In genomic region chr2:42928692-42929576, GRCh38 we compare ENCODE assay signal across 8 cellular contexts.
DNase-seq lines count a peak whose midpoint lies in the region; ATAC-seq and TF ChIP-seq lines count a peak whose summit lies in the region.

No MANE protein-coding gene starts in this region.

- peak overlapping the region; percentile 29 for H3K27ac ChIP-seq in SJCRH30

- intact Hi-C loops in activated CD4-positive, alpha-beta T cell treated with anti-CD3 and anti-CD28 coated beads, Interleukin-2, amount 10 ng/mL, durations not matched to agents 24 days and 14 days (cut with micrococcal nuclease): loop anchor here (10.0 kb wide), 1 partner anchor 74 kb away; no protein-coding TSS in a partner anchor

- peak overlapping the region; percentile 56 for H3K9ac ChIP-seq in skeletal muscle satellite cell (ENCODE audit: low read depth, low read length)

- peak overlapping the region; percentile 49 for H3K4me3 Mint-ChIP-seq in glutamatergic neuron (ENCODE audit: unreplicated experiment)
- no peak overlapping the region for H3K4me3 Mint-ChIP-seq in activated CD4-positive, alpha-beta T cell treated with anti-CD3 and anti-CD28 coated beads, Interleukin-2, amount 10 ng/mL, durations not matched to agents 24 days and 14 days

- no peak for ATAC-seq in activated naive CD4-positive, alpha-beta T cell treated with anti-CD3 and anti-CD28 coated beads, Interleukin-2, amount 50 U/mL, for 72 hours

- no peaks in the 10 kb centered on the region for H3K36me3 ChIP-seq in SJCRH30
- no peaks in the 10 kb centered on the region for H3K36me3 ChIP-seq in skeletal muscle satellite cell (ENCODE audit: insufficient read depth, low read length)

- H3K4me1 Mint-ChIP-seq in glutamatergic neuron (ENCODE audit: low read depth, unreplicated experiment): peaks cover 45% of the 10 kb centered on the region
- no peaks in the 10 kb centered on the region for H3K4me1 Mint-ChIP-seq in activated CD4-positive, alpha-beta T cell treated with anti-CD3 and anti-CD28 coated beads, Interleukin-2, amount 10 ng/mL, durations not matched to agents 24 days and 14 days

- H3K36me3 Mint-ChIP-seq in glutamatergic neuron (ENCODE audit: unreplicated experiment): no peaks in the 10 kb centered on the region
- H3K36me3 Mint-ChIP-seq in activated CD4-positive, alpha-beta T cell treated with anti-CD3 and anti-CD28 coated beads, Interleukin-2, amount 10 ng/mL, durations not matched to agents 24 days and 14 days (ENCODE audit: low read depth): no peaks in the 10 kb centered on the region
- H3K36me3 Mint-ChIP-seq in activated naive CD4-positive, alpha-beta T cell treated with anti-CD3 and anti-CD28 coated beads, Interleukin-2, amount 50 U/mL, for 72 hours: no peaks in the 10 kb centered on the region

- peak; percentile 59 for TF ChIP-seq CTCF in glutamatergic neuron (IDR thresholded peaks at IDR 0.05; ENCODE audit: partially characterized antibody, unreplicated experiment)

- H3K9me3 Mint-ChIP-seq in glutamatergic neuron (ENCODE audit: unreplicated experiment): peaks cover 12% of the 10 kb centered on the region
- no peaks in the 10 kb centered on the region for H3K9me3 Mint-ChIP-seq in activated CD4-positive, alpha-beta T cell treated with anti-CD3 and anti-CD28 coated beads, Interleukin-2, amount 10 ng/mL, durations not matched to agents 24 days and 14 days
- H3K9me3 Mint-ChIP-seq in activated naive CD4-positive, alpha-beta T cell treated with anti-CD3 and anti-CD28 coated beads, Interleukin-2, amount 50 U/mL, for 72 hours: no peaks in the 10 kb centered on the region

- H3K9me3 ChIP-seq in SJCRH30 (replicated peaks) (no peaks in the 10 kb centered on the region), skeletal muscle satellite cell (replicated peaks; ENCODE audit: low read length) (no peaks in the 10 kb centered on the region)

- peak overlapping the region; percentile 97 for H3K27ac Mint-ChIP-seq in glutamatergic neuron (ENCODE audit: unreplicated experiment)
- no peak overlapping the region for H3K27ac Mint-ChIP-seq in activated CD4-positive, alpha-beta T cell treated with anti-CD3 and anti-CD28 coated beads, Interleukin-2, amount 10 ng/mL, durations not matched to agents 24 days and 14 days
- H3K27ac Mint-ChIP-seq in activated naive CD4-positive, alpha-beta T cell treated with anti-CD3 and anti-CD28 coated beads, Interleukin-2, amount 50 U/mL, for 72 hours: no peak overlapping the region

- no peak overlapping the region for H3K4me3 ChIP-seq in SJCRH30
- no peak overlapping the region for H3K4me3 ChIP-seq in skeletal muscle satellite cell (ENCODE audit: low read length)

- H3K4me1 ChIP-seq in SJCRH30 (peaks cover 83% of the 10 kb centered on the region), skeletal muscle satellite cell (ENCODE audit: control insufficient read depth, insufficient read depth, low read length) (peaks cover 80% of the 10 kb centered on the region)

- DNase-seq in activated CD4-positive, alpha-beta T cell treated with anti-CD3 and anti-CD28 coated beads for 48 hours: peak; percentile 44
- DNase-seq in activated CD4-positive, alpha-beta T cell treated with anti-CD3 and anti-CD28 coated beads, Interleukin-2, amount 50 U/mL, for 4 hours: no peak
- DNase-seq in SJCRH30 (peak; percentile 77 to 86), glutamatergic neuron (peak; percentile 57)
- no peak for DNase-seq in activated effector memory CD4-positive, alpha-beta T cell treated with Interleukin-2 at 50 U/mL for 16 hours
- DNase-seq in activated CD4-positive, alpha-beta T cell treated with anti-CD3 and anti-CD28 coated beads, Interleukin-2, amount 10 ng/mL, durations not matched to agents 24 days and 14 days: no peak
- no peak for DNase-seq in activated naive CD4-positive, alpha-beta T cell treated with anti-CD3 and anti-CD28 coated beads, Interleukin-2, amount 50 U/mL, for 72 hours (ENCODE audit: low spot score in 2 of 2)

- H3K27me3 ChIP-seq in SJCRH30: no peaks in the 10 kb centered on the region
- H3K27me3 ChIP-seq in skeletal muscle satellite cell (ENCODE audit: control insufficient read depth, insufficient read depth, low read length): no peaks in the 10 kb centered on the region

- no peak overlapping the region for H3K4me2 ChIP-seq in skeletal muscle satellite cell (ENCODE audit: low read length)

- peaks cover 9% of the 10 kb centered on the region for H3K27me3 Mint-ChIP-seq in glutamatergic neuron (ENCODE audit: unreplicated experiment)
- no peaks in the 10 kb centered on the region for H3K27me3 Mint-ChIP-seq in activated CD4-positive, alpha-beta T cell treated with anti-CD3 and anti-CD28 coated beads, Interleukin-2, amount 10 ng/mL, durations not matched to agents 24 days and 14 days

Comparison
In these comparisons a context has a peak if more than half of its experiments do, and no peak if none do; other contexts are left out.
1. DNase-seq: peak in activated CD4-positive, alpha-beta T cell treated with anti-CD3 and anti-CD28 coated beads for 48 hours (single experiment), SJCRH30 (2 of 2) and glutamatergic neuron (single experiment); none in activated CD4-positive, alpha-beta T cell treated with anti-CD3 and anti-CD28 coated beads, Interleukin-2, amount 50 U/mL, for 4 hours (0 of 2), activated effector memory CD4-positive, alpha-beta T cell treated with Interleukin-2 at 50 U/mL for 16 hours (single experiment), activated CD4-positive, alpha-beta T cell treated with anti-CD3 and anti-CD28 coated beads, Interleukin-2, amount 10 ng/mL, durations not matched to agents 24 days and 14 days (single experiment) and activated naive CD4-positive, alpha-beta T cell treated with anti-CD3 and anti-CD28 coated beads, Interleukin-2, amount 50 U/mL, for 72 hours (0 of 2).